Comparison of ENCODE assay signal across 8 cellular contexts in the genomic region with DNA sequence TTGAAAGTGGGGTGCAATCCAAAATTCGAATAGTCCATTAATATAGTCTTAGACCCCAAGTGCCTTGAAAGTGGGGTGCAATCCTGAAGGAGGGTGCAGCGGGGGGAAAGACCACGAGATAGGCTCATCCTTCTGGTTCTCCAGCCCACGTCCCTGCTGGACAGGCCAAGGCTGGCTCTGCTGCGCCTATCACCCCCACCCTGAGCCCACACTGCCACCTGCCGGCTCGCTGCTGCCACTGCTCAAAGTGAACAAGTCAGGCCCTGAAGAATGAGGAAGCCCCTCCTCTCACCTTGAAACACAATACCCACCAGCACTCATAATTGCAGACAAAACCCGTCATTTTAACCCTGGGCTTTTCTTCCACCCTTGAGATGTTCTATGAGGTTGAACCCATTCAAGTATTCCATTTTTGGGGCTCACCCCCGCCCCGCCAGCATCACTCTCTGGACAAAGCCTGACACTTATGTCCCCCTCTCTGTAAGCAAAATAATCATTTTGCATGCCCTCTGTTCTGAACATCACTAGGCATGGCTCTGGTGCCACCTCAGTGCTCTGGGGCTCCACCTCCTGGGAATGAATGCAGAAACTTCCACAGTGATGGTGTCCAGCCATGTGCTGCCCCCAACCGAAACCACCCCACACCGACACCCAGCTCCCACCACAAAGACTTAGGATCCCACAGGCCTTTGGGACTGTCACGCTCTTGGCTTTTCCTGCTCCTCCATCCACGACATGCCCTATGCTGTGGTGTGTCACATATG. TPM values are rescaled to one million over a fixed set of nuclear protein-coding genes. Genes with fewer than 3 reads are reported as not detected.
DNase-seq lines count a peak whose midpoint lies in the region; ATAC-seq, FAIRE-seq and TF ChIP-seq lines count a peak whose summit lies in the region.

No MANE protein-coding gene starts in this region.

- peak; percentile 85 for DNase-seq in GM10248 (ENCODE audit: extremely low spot score)
- peak; percentile 56 for DNase-seq in NCI-H2171 (lab: John Stamatoyannopoulos, UW)
- DNase-seq in activated B cell treated with CpG ODN at 0.5 μM for 24 hours = peak; percentile 69
- peak; percentile 60 to 80 for DNase-seq in breast epithelium (ENCODE audit: low spot score in 2 of 2)
- DNase-seq in kidney = peak; percentile 89
- peak; percentile 76 for DNase-seq in stimulated activated CD4-positive, alpha-beta T cell treated with anti-CD3 and anti-CD28 coated beads, Interleukin-1b, Interleukin-23, amount 100 ng/mL, for 48 hours

- no peak overlapping the region for H3K9ac ChIP-seq in kidney (ENCODE audit: low read length in 2 of 2)

- H3K27ac Mint-ChIP-seq in activated B cell treated with CpG ODN at 0.5 μM for 24 hours = no peak overlapping the region

- TF ChIP-seq CTCF in GM10248 (IDR thresholded peaks at IDR 0.05; ENCODE audit: control extremely low read depth, extremely low read depth, low read depth, missing control alignments) (peak; percentile 99), activated B cell treated with CpG ODN at 0.5 μM for 24 hours (IDR thresholded peaks at IDR 0.05) (peak; percentile 66), breast epithelium (IDR thresholded peaks at IDR 0.05) (peak; percentile 40 to 93 (median 84)), kidney (IDR thresholded peaks at IDR 0.05; ENCODE audit: borderline replicate concordance, extremely low read depth, insufficient read depth) (peak; percentile 97)

- POLR2A ChIA-PET in GM10248 (lab: Yijun Ruan, JAX) (no interaction called here), activated B cell treated with CpG ODN at 0.5 μM for 24 hours (lab: Charles Lee) (no interaction called here)

- H3K4me3 ChIP-seq in breast epithelium = no peak overlapping the region
- no peak overlapping the region for H3K4me3 ChIP-seq in kidney (ENCODE audit: low read length in 2 of 2)

- H3K27me3 ChIP-seq in breast epithelium = no peaks in the 10 kb centered on the region

- H3K9me3 Mint-ChIP-seq in activated B cell treated with CpG ODN at 0.5 μM for 24 hours = no peaks in the 10 kb centered on the region

- CTCF ChIA-PET in GM10248 (lab: Yijun Ruan, JAX) = interaction anchor here (1.0 to 5.3 kb wide), 12 partner anchors 13 to 141 kb away, joined by 3 to 42 read pairs (median 6); no protein-coding TSS in a partner anchor
- CTCF ChIA-PET in activated B cell treated with CpG ODN at 0.5 μM for 24 hours (lab: Charles Lee) = interaction anchor here (1.0 to 2.1 kb wide), 7 partner anchors 41 to 127 kb away, joined by 3 to 11 read pairs (median 5); partner anchors contain the start of gene CKLF

- H3K9me3 ChIP-seq in breast epithelium = no peaks in the 10 kb centered on the region
- no peaks in the 10 kb centered on the region for H3K9me3 ChIP-seq in kidney (ENCODE audit: control insufficient read depth in 1 of 2, low read length in 2 of 2)

- no peak overlapping the region for H3K27ac ChIP-seq in breast epithelium
- no peak overlapping the region for H3K27ac ChIP-seq in kidney (ENCODE audit: low read depth in 2 of 2, low read length in 2 of 2)

- ATAC-seq in HG02642 (IDR thresholded peaks at IDR 0.05; ENCODE audit: poor library complexity, unreplicated experiment) (peak; percentile 67), activated B cell treated with CpG ODN at 0.5 μM for 24 hours (ENCODE audit: low read depth) (peak; percentile 94), GM21723 (IDR thresholded peaks at IDR 0.05; ENCODE audit: unreplicated experiment) (no peak)

- TF ChIP-seq POLR2A in breast epithelium (IDR thresholded peaks at IDR 0.05) = no peak

- no peak for FAIRE-seq in kidney (lab: Jason Lieb, UNC)

- H3K36me3 ChIP-seq in breast epithelium (no peaks in the 10 kb centered on the region), kidney (ENCODE audit: control insufficient read depth in 1 of 2, insufficient read depth in 2 of 2, low read length in 2 of 2) (no peaks in the 10 kb centered on the region)

- H3K4me3 Mint-ChIP-seq in activated B cell treated with CpG ODN at 0.5 μM for 24 hours = no peak overlapping the region

- intact Hi-C loops in activated B cell treated with CpG ODN at 0.5 μM for 24 hours (cut with micrococcal nuclease) (loop anchor here (1.0 kb wide), 2 partner anchors 32 to 78 kb away; no protein-coding TSS in a partner anchor), breast epithelium (cut with DNase I; ENCODE audit: low total_unique reads) (loop anchor here (5.0 kb wide), 1 partner anchor 77 kb away; no protein-coding TSS in a partner anchor), kidney (cut with DNase I) (no loop called here)

- no peaks in the 10 kb centered on the region for H3K27me3 Mint-ChIP-seq in activated B cell treated with CpG ODN at 0.5 μM for 24 hours

- no peaks in the 10 kb centered on the region for H3K36me3 Mint-ChIP-seq in activated B cell treated with CpG ODN at 0.5 μM for 24 hours (ENCODE audit: low read depth)

- peaks cover 6 to 8% of the 10 kb centered on the region in 2 donors for H3K4me1 ChIP-seq in breast epithelium
- H3K4me1 ChIP-seq in kidney (ENCODE audit: control insufficient read depth in 1 of 2, insufficient read depth in 1 of 2, low read depth in 1 of 2, low read length in 2 of 2) = peaks cover 0 to 7% of the 10 kb centered on the region in 2 donors

- H3K4me1 Mint-ChIP-seq in activated B cell treated with CpG ODN at 0.5 μM for 24 hours = peaks cover 15% of the 10 kb centered on the region

RNA-seq across cellular contexts. Expression of gene BEAN1, which starts 56.8 kb away (rescaled TPM):
- total RNA-seq in activated B cell treated with CpG ODN at 0.5 μM for 24 hours (not detected in 2 replicates), breast epithelium (1 to 10 TPM in 1 of 3 donors, under 1 TPM in 1, not detected in 1; 0.16 to 3.5 TPM), kidney (2.4 TPM)
- polyA plus RNA-seq in kidney (ENCODE audit: insufficient read depth, low read depth, low replicate concordance) = 0.47 TPM
